Comparison of ENCODE assay signal across 1 cellular context in the genomic region with DNA sequence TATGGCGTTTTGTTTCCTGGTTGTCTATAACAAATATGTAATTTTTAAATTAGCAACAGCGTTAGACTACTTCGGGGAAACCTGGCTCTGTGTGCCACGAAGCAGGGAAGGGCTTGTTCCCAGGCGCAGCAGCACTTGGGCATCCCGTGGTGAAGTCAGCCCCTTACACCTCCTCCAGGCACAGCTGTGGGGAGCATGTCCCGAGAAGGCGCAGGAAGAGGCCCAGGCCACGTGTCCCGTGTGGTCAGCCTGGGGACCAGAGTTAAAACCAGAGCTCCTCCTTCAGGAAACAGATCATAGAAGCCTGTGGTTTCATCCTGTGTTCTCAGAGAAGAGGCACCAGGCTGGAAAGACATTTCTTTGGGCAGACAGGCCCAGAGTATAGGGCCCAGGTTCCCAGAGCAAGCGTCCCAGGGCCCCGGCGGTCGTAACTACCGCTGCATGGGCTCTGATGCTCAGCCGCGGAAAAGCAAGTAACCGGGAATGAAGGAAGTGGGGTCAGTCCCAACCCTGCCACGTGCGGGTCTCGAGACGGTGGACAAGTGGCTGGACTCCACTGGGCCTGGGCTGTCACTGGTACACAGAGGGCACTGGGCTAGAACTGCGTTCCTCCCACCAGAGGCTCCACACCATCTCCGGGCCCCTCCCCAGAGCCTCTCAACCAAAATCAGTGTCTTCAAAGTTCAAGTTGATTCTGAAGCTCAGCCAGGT.
TF ChIP-seq lines count a peak whose summit lies in the region.

No MANE protein-coding gene starts in this region.

TF ChIP-seq in SK-N-SH, 30 proteins besides CTCF, POLR2A, EP300 and RAD21 (continued from another document):
- peak; percentile 100 for TF ChIP-seq MAX (IDR thresholded peaks at IDR 0.05; ENCODE audit: low read depth)
- TF ChIP-seq REST (IDR thresholded peaks at IDR 0.05; ENCODE audit: low read depth, low read length): no peak
- no peak for TF ChIP-seq FOSL2 (IDR thresholded peaks at IDR 0.05; ENCODE audit: borderline replicate concordance, low read depth)
- TF ChIP-seq EZH2phosphoT487 (IDR thresholded peaks at IDR 0.05; ENCODE audit: borderline replicate concordance, low read depth): no peak
- no peak; the same call in 1 of the 2 replicates for TF ChIP-seq ELF1 (IDR thresholded peaks at IDR 0.05)
- peak; percentile 72 for TF ChIP-seq USF2 (IDR thresholded peaks at IDR 0.05; ENCODE audit: borderline replicate concordance, low read depth, low read length)
- TF ChIP-seq GATA2 (CRISPR knock-in tag; IDR thresholded peaks at IDR 0.05): no peak
- TF ChIP-seq FOXJ3 (CRISPR knock-in tag; IDR thresholded peaks at IDR 0.05): no peak
- peak; percentile 82; the same call in 1 of the 2 replicates for TF ChIP-seq SIN3A (IDR thresholded peaks at IDR 0.05; ENCODE audit: borderline replicate concordance, low read depth, low read length)
- peak; percentile 66 for TF ChIP-seq POLR2AphosphoS5 (IDR thresholded peaks at IDR 0.05; ENCODE audit: low read depth, low read length)
